In the genomic region with DNA sequence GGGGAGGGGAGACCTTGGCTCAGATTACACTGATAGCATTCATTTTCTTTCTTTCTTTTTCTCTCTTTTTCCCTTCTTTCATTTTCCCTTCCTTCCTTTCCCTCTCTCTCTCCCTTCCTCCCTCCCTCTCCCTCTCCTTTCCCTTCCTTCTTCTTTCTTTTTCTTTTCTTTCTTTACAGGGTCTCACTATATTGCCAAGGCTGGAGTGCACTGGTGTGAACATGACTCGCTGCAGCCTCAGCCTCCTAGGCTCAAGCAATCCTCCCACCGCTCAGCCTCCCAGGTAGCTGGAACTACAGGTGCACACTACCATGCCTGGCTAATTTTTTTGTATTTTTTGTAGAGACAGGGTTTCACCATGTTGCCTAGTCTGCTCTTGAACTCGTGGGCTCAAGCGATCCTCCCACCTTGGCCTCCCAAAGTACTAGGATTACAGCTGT, we compare ENCODE assay signal across 14 cellular contexts.
DNase-seq lines count a peak whose midpoint lies in the region; ATAC-seq and TF ChIP-seq lines count a peak whose summit lies in the region.
"Had no signal": no experiment of that assay in that cellular context is flagged by ENCODE, and none has a peak within 500 bp of the region (broad histone marks: within the 10 kb centered on the region; RNA-seq: fewer than 3 reads in every experiment).

No MANE protein-coding gene starts in this region.

- ATAC-seq in left ventricle myocardium superior (no peak), gastroesophageal sphincter (no peak)
- ATAC-seq: HCT116 had no signal

- no peaks in the 10 kb centered on the region for H3K9me3 Mint-ChIP-seq in progenitor cell of endocrine pancreas (ENCODE audit: low read depth)
- H3K9me3 Mint-ChIP-seq: CD8-positive, alpha-beta memory T cell had no signal

- H3K27ac ChIP-seq in left ventricle myocardium inferior (replicated peaks) (peak overlapping the region; percentile 36), gastroesophageal sphincter (peak overlapping the region in 3 of 4 donors; percentile 65 to 70 (median 66)), uterus (peak overlapping the region; percentile 49)
- H3K27ac ChIP-seq: 22Rv1 had no signal

- TF ChIP-seq EP300 in gastroesophageal sphincter (IDR thresholded peaks at IDR 0.05) = no peak

- peak overlapping the region; percentile 58 for H3K27ac Mint-ChIP-seq in progenitor cell of endocrine pancreas

- no peak for TF ChIP-seq POLR2A in gastroesophageal sphincter (IDR thresholded peaks at IDR 0.05)
- TF ChIP-seq POLR2A in uterus (IDR thresholded peaks at IDR 0.05) = no peak

- H3K4me3 ChIP-seq in left ventricle myocardium inferior = no peak overlapping the region
- H3K4me3 ChIP-seq in gastroesophageal sphincter = no peak overlapping the region
- no peak overlapping the region for H3K4me3 ChIP-seq in uterus

- DNase-seq in left ventricle myocardium inferior = no peak
- no peak for DNase-seq in left ventricle myocardium superior
- DNase-seq in progenitor cell of endocrine pancreas (ENCODE audit: low spot score, unreplicated experiment) = no peak
- no peak for DNase-seq in uterus
- DNase-seq in retina = no peak
- no peak for DNase-seq in D341Med (ENCODE audit: low spot score)
- no peak for DNase-seq in hepatic stellate cell (ENCODE audit: low spot score)
- DNase-seq: Caco-2; CD8-positive, alpha-beta memory T cell; DMS53; IMR-90 had no signal

- intact Hi-C loops in left ventricle myocardium inferior (cut with micrococcal nuclease) (no loop called here), left ventricle myocardium superior (cut with micrococcal nuclease) (no loop called here), uterus (cut with DNase I; ENCODE audit: low total_unique reads) (no loop called here)

- TF ChIP-seq CTCF in left ventricle myocardium inferior (IDR thresholded peaks at IDR 0.05; ENCODE audit: borderline replicate concordance) = no peak
- no peak for TF ChIP-seq CTCF in gastroesophageal sphincter (IDR thresholded peaks at IDR 0.05)
- no peak for TF ChIP-seq CTCF in progenitor cell of endocrine pancreas (IDR thresholded peaks at IDR 0.05; ENCODE audit: unreplicated experiment)
- no peak for TF ChIP-seq CTCF in uterus (IDR thresholded peaks at IDR 0.05)

- H3K9me3 ChIP-seq in left ventricle myocardium inferior (replicated peaks) = no peaks in the 10 kb centered on the region
- H3K9me3 ChIP-seq in gastroesophageal sphincter = no peaks in the 10 kb centered on the region
- H3K9me3 ChIP-seq in uterus = no peaks in the 10 kb centered on the region
- H3K9me3 ChIP-seq: Caco-2 had no signal

- H3K4me1 ChIP-seq in left ventricle myocardium inferior = peaks cover 12% of the 10 kb centered on the region
- peaks cover 0 to 14% (median 0%) of the 10 kb centered on the region in 3 donors for H3K4me1 ChIP-seq in gastroesophageal sphincter
- no peaks in the 10 kb centered on the region for H3K4me1 ChIP-seq in uterus
- H3K4me1 ChIP-seq: Caco-2 had no signal

- H3K36me3 ChIP-seq in left ventricle myocardium inferior (peaks cover 19% of the 10 kb centered on the region), gastroesophageal sphincter (peaks cover 0 to 42% of the 10 kb centered on the region in 2 donors), uterus (no peaks in the 10 kb centered on the region)

- no peaks in the 10 kb centered on the region for H3K27me3 Mint-ChIP-seq in progenitor cell of endocrine pancreas

- H3K27me3 ChIP-seq in left ventricle myocardium inferior (ENCODE audit: low read depth) (no peaks in the 10 kb centered on the region), gastroesophageal sphincter (no peaks in the 10 kb centered on the region), uterus (no peaks in the 10 kb centered on the region)

- H3K4me3 Mint-ChIP-seq in progenitor cell of endocrine pancreas (ENCODE audit: low read depth) = no peak overlapping the region
- H3K4me3 Mint-ChIP-seq: CD8-positive, alpha-beta memory T cell had no signal

- peaks cover 7% of the 10 kb centered on the region for H3K36me3 Mint-ChIP-seq in progenitor cell of endocrine pancreas (ENCODE audit: insufficient read depth)
- H3K36me3 Mint-ChIP-seq: CD8-positive, alpha-beta memory T cell had no signal

- peaks cover 14% of the 10 kb centered on the region for H3K4me1 Mint-ChIP-seq in progenitor cell of endocrine pancreas (ENCODE audit: low read depth)
- H3K4me1 Mint-ChIP-seq: CD8-positive, alpha-beta memory T cell had no signal

- 94 to 100% methylated on average over 2 to 4 of the region's 4 CpGs for WGBS in gastroesophageal sphincter (ENCODE audit: low coverage in 1 of 2), 2 donors
